Comparison of ENCODE assay signal across 14 cellular contexts in genomic region chr5:167721926-167722440, GRCh38.
"Had no signal": no experiment of that assay in that cellular context is flagged by ENCODE, and none has a peak within 500 bp of the region (broad histone marks: within the 10 kb centered on the region; RNA-seq: fewer than 3 reads in every experiment).

No MANE protein-coding gene starts in this region.

- H3K79me2 ChIP-seq: hepatocyte had no signal

- H3K36me3 ChIP-seq: ovary, vagina had no signal

- DNase-seq: cortex of kidney; dorsolateral prefrontal cortex; effector CD8-positive, alpha-beta T cell; foreskin melanocyte; kidney glomerular epithelial cell; mucosa of descending colon; naive thymus-derived CD8-positive, alpha-beta T cell; ovary; right cardiac atrium; small intestine; stimulated activated CD4-positive, alpha-beta T cell treated with anti-CD3 and anti-CD28 coated beads, Interleukin-12 subunit alpha, Interleukin-12 subunit beta, amount 100 ng/mL, for 4 hours; stimulated activated naive CD4-positive, alpha-beta T cell had no signal

- FAIRE-seq: small intestine had no signal

- ATAC-seq: mucosa of descending colon; naive thymus-derived CD8-positive, alpha-beta T cell; right cardiac atrium had no signal

- H3K27ac ChIP-seq: dorsolateral prefrontal cortex, hepatocyte, ovary, vagina had no signal

- H3K4me2 ChIP-seq: hepatocyte had no signal

- H3K27me3 ChIP-seq: hepatocyte, ovary, vagina had no signal

- H3K9me3 ChIP-seq: mucosa of descending colon, ovary, vagina had no signal

- H3K4me3 ChIP-seq: dorsolateral prefrontal cortex, hepatocyte, mucosa of descending colon, ovary, vagina had no signal

- H2AFZ ChIP-seq: hepatocyte had no signal
